ENCODE assay signal across 8 cellular contexts in the genomic region with DNA sequence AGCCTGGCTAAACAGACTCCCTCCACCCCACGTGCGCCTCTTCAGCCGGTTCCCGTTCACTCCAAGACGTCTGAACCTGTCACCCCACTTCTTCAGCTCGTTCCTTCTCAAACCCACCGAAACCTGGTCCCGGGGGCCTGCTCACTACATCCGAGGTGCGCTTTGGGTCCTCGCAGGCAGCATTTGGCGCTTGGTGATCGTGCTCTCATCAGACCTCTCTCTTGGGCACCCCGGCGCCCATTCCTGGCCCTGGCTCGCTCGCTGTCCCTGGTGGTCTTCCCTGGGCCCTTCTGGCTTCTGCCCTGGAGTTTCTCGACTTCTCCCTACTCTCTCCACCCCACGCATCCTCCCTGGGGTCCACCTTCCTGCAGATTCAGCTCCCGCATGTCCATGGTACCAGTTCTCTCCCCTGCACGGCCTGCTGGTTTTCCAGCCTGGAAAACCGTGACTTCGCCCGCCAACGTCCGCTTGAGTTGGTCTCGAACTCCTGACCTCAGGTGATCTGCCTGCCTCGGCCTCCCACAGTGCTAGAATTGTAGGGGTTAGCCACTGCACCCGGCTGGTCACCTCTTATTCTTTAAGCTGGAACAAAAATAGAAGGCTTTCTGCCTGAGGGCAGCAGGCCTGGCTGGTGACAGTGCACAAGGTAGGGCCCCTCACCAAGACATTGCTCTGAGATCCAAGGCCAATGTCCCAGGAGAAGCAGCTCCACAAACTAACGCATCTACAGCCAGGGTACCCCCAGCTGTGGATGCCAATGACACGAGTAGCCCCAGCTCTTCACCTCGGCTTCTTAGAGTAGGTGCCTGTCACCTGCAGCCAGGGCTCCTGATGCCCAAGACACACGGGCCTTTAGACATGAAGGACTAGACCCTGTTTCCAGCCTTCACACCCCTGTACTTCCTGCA. TPM values are rescaled to one million over a fixed set of nuclear protein-coding genes. Genes with fewer than 3 reads are reported as not detected.
A peak's percentile ranks its signal among the peaks of the same experiment; 100 is the strongest.
DNase-seq lines count a peak whose midpoint lies in the region; ATAC-seq, FAIRE-seq and TF ChIP-seq lines count a peak whose summit lies in the region.

No MANE protein-coding gene starts in this region.

- H3K27ac ChIP-seq in keratinocyte (ENCODE audit: control insufficient read depth, insufficient read depth, low read length) (peak overlapping the region; percentile 94), testis (peak overlapping the region in 1 of 2 donors; percentile 25)

- H2AFZ ChIP-seq in keratinocyte (ENCODE audit: control insufficient read depth, low read length), result peak overlapping the region; percentile 54

- peak overlapping the region; percentile 83 for H3K4me3 Mint-ChIP-seq in activated CD4-positive, alpha-beta T cell treated with anti-CD3 and anti-CD28 coated beads, Interleukin-2, amount 10 ng/mL, durations not matched to agents 24 days and 14 days
- peak overlapping the region; percentile 93 for H3K4me3 Mint-ChIP-seq in activated naive CD8-positive, alpha-beta T cell treated with anti-CD3 and anti-CD28 coated beads for 36 hours

- H3K27ac Mint-ChIP-seq in activated CD4-positive, alpha-beta T cell treated with anti-CD3 and anti-CD28 coated beads, Interleukin-2, amount 10 ng/mL, durations not matched to agents 24 days and 14 days, result peak overlapping the region; percentile 87
- H3K27ac Mint-ChIP-seq in activated naive CD8-positive, alpha-beta T cell treated with anti-CD3 and anti-CD28 coated beads for 36 hours, result peak overlapping the region; percentile 93

- intact Hi-C loops in activated CD4-positive, alpha-beta T cell treated with anti-CD3 and anti-CD28 coated beads, Interleukin-2, amount 10 ng/mL, durations not matched to agents 24 days and 14 days (cut with micrococcal nuclease), result loop anchor here (1.0 to 10.0 kb wide), 4 partner anchors 10 to 551 kb away; a partner anchor contains a TSS
- intact Hi-C loops in testis (cut with DNase I; ENCODE audit: low total_unique reads), result loop anchor here (5.0 kb wide), 1 partner anchor 222 kb away; no protein-coding TSS in a partner anchor

- dilution Hi-C loops in keratinocyte (cut with MboI; ENCODE audit: extremely low pct_ligation_motif_present, low sequenced_read_pairs), result no loop called here

- peaks cover 42% of the 10 kb centered on the region for H3K4me1 Mint-ChIP-seq in activated CD4-positive, alpha-beta T cell treated with anti-CD3 and anti-CD28 coated beads, Interleukin-2, amount 10 ng/mL, durations not matched to agents 24 days and 14 days
- H3K4me1 Mint-ChIP-seq in activated naive CD8-positive, alpha-beta T cell treated with anti-CD3 and anti-CD28 coated beads for 36 hours, result peaks cover 40% of the 10 kb centered on the region

- no peaks in the 10 kb centered on the region for H3K9me3 ChIP-seq in keratinocyte (ENCODE audit: control insufficient read depth, low read depth, low read length)
- no peaks in the 10 kb centered on the region for H3K9me3 ChIP-seq in testis

- H3K9me3 Mint-ChIP-seq in activated CD4-positive, alpha-beta T cell treated with anti-CD3 and anti-CD28 coated beads, Interleukin-2, amount 10 ng/mL, durations not matched to agents 24 days and 14 days, result no peaks in the 10 kb centered on the region
- no peaks in the 10 kb centered on the region for H3K9me3 Mint-ChIP-seq in activated naive CD8-positive, alpha-beta T cell treated with anti-CD3 and anti-CD28 coated beads for 36 hours

- peak overlapping the region; percentile 100 for H3K4me2 ChIP-seq in keratinocyte (ENCODE audit: control insufficient read depth, extremely low read depth, insufficient read depth, low read depth, low read length)

- DNase-seq in activated CD4-positive, alpha-beta T cell treated with anti-CD3 and anti-CD28 coated beads, Interleukin-2, amount 10 ng/mL, durations not matched to agents 24 days and 14 days, result peak; percentile 61
- DNase-seq in activated CD4-positive, alpha-beta T cell treated with anti-CD3 and anti-CD28 coated beads for 1 hour, result no peak
- no peak for DNase-seq in activated naive CD8-positive, alpha-beta T cell treated with anti-CD3 and anti-CD28 coated beads for 36 hours
- DNase-seq in keratinocyte (ENCODE audit: low read depth, low spot score) (no peak), testis (no peak), ecto neural progenitor cell (ENCODE audit: low spot score) (no peak)

- no peaks in the 10 kb centered on the region for H3K9me1 ChIP-seq in keratinocyte (ENCODE audit: control insufficient read depth, extremely low read depth, insufficient read depth, low read length)

- WGBS in testis, 2 donors, result 56 to 63% methylated on average over 27 to 33 of the region's 33 CpGs

- H3K36me3 Mint-ChIP-seq in activated CD4-positive, alpha-beta T cell treated with anti-CD3 and anti-CD28 coated beads, Interleukin-2, amount 10 ng/mL, durations not matched to agents 24 days and 14 days (ENCODE audit: low read depth), result peaks cover 6% of the 10 kb centered on the region
- H3K36me3 Mint-ChIP-seq in activated naive CD8-positive, alpha-beta T cell treated with anti-CD3 and anti-CD28 coated beads for 36 hours, result peaks cover 5% of the 10 kb centered on the region

- peak overlapping the region; percentile 88 for H3K9ac ChIP-seq in keratinocyte (ENCODE audit: control insufficient read depth, extremely low read depth, insufficient read depth, low read length)

- H3K4me1 ChIP-seq in keratinocyte (ENCODE audit: control insufficient read depth, extremely low read depth, insufficient read depth, low read length), result peaks cover 50% of the 10 kb centered on the region
- peaks cover 14% of the 10 kb centered on the region for H3K4me1 ChIP-seq in testis

- no peaks in the 10 kb centered on the region for H3K27me3 ChIP-seq in keratinocyte (ENCODE audit: control insufficient read depth, extremely low read depth, insufficient read depth, low read length)
- H3K27me3 ChIP-seq in testis, result no peaks in the 10 kb centered on the region

- no peak for TF ChIP-seq POLR2A in testis (IDR thresholded peaks at IDR 0.05)

- H3K4me3 ChIP-seq in keratinocyte (ENCODE audit: control insufficient read depth in 2 of 3, extremely low read depth in 1 of 3, insufficient read depth in 2 of 3, low read depth in 1 of 3, low read length in 3 of 3) (peak overlapping the region; percentile 67 to 92 (median 84)), testis (peak overlapping the region; percentile 82 to 83)

- FAIRE-seq in keratinocyte (lab: Jason Lieb, UNC), result no peak

- peaks cover 24% of the 10 kb centered on the region for H3K79me2 ChIP-seq in keratinocyte (ENCODE audit: control insufficient read depth, insufficient read depth, low read length)

- no peaks in the 10 kb centered on the region for H4K20me1 ChIP-seq in keratinocyte (ENCODE audit: control insufficient read depth, extremely low read depth, insufficient read depth, low read length)

- TF ChIP-seq CTCF in keratinocyte (optimal IDR thresholded peaks at IDR 0.05 in 1 of 3, IDR thresholded peaks at IDR 0.05 in 1 of 3, conservative IDR thresholded peaks at IDR 0.05 in 1 of 3; ENCODE audit: extremely low read depth in 1 of 3, insufficient read depth in 2 of 3, low read length in 3 of 3), result no peak
- TF ChIP-seq CTCF in testis (IDR thresholded peaks at IDR 0.05), result no peak

- H3K36me3 ChIP-seq in keratinocyte (ENCODE audit: control insufficient read depth in 2 of 2, extremely low read depth in 1 of 2, insufficient read depth in 2 of 2, low read length in 2 of 2) (peaks cover 5 to 12% of the 10 kb centered on the region in 2 experiments), testis (ENCODE audit: low read depth, missing control alignments) (no peaks in the 10 kb centered on the region)

- H3K27me3 Mint-ChIP-seq in activated CD4-positive, alpha-beta T cell treated with anti-CD3 and anti-CD28 coated beads, Interleukin-2, amount 10 ng/mL, durations not matched to agents 24 days and 14 days, result no peaks in the 10 kb centered on the region
- H3K27me3 Mint-ChIP-seq in activated naive CD8-positive, alpha-beta T cell treated with anti-CD3 and anti-CD28 coated beads for 36 hours, result no peaks in the 10 kb centered on the region

- no peak for ATAC-seq in GM19452 (IDR thresholded peaks at IDR 0.05; ENCODE audit: unreplicated experiment)
- no peak for ATAC-seq in GM21825 (IDR thresholded peaks at IDR 0.05; ENCODE audit: unreplicated experiment)

RNA-seq across cellular contexts. Expression of a gene that starts 1.0 kb away (rescaled TPM):
- 11.7 and 12.5 TPM in 2 replicates for total RNA-seq in activated CD4-positive, alpha-beta T cell treated with anti-CD3 and anti-CD28 coated beads, Interleukin-2, amount 10 ng/mL, durations not matched to agents 24 days and 14 days
- 10 to 100 TPM; 10.4 to 11.3 TPM for total RNA-seq in activated naive CD8-positive, alpha-beta T cell treated with anti-CD3 and anti-CD28 coated beads for 36 hours
- polyA plus RNA-seq in keratinocyte, result 70.6 to 81.0 TPM (median 76.3 TPM) in 3 replicates
- 25.0 TPM for polyA plus RNA-seq in keratinocyte (2011; ENCODE audit: low read depth)
- polyA plus RNA-seq in keratinocyte (2011; cell fraction: cytosol; rRNA removed), result 37.0 and 40.4 TPM in 2 replicates
- 88.4 and 98.8 TPM in 2 replicates for polyA plus RNA-seq in keratinocyte (2011; cell fraction: nucleus; rRNA removed)
- polyA plus RNA-seq in keratinocyte (2012; ENCODE audit: low replicate concordance), result 21.6 and 65.3 TPM in 2 replicates
- polyA minus RNA-seq in keratinocyte, result 93.4 to 102 TPM (median 95.1 TPM) in 3 replicates
- polyA minus RNA-seq in keratinocyte (2011; cell fraction: cytosol; rRNA and poly(A)+ RNA removed), result 72.3 TPM
- 70.5 and 110 TPM in 2 replicates for polyA minus RNA-seq in keratinocyte (2011; cell fraction: nucleus; rRNA and poly(A)+ RNA removed)
- 10 to 100 TPM; 11.2 to 20.0 TPM for total RNA-seq in testis
- polyA plus RNA-seq in testis (ENCODE audit: insufficient read depth, low read depth, low replicate concordance), result 14.3 TPM
